In the genomic region with DNA sequence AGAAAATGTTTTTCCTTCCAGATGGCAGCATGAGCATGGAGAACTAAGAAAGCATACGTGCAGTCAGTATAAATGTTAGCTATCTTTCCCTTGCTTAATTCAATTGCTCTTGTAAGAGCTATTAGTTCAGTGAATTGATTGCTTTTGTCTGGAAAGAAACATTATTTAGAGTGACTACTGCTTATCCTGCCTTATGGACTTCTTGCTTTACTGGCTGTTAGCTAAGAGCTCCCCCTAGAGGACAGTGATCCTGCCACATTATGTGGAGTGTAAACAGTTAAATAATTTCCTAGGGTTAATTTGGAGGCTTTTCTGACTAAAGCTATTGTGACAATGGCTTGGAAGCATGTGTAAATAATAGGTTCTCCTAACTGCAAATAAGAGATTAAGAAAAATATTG, we compare ENCODE assay signal across 1 cellular context.
TF ChIP-seq lines count a peak whose summit lies in the region.

No MANE protein-coding gene starts in this region.

TF ChIP-seq in HCT116, 20 proteins besides CTCF, POLR2A, EP300 and RAD21 (continued from another document):
- no peak for TF ChIP-seq ZNF274 (IDR thresholded peaks at IDR 0.05; ENCODE audit: low read depth, low read length)
- TF ChIP-seq CEBPB (IDR thresholded peaks at IDR 0.05; ENCODE audit: low read depth): no peak
- TF ChIP-seq, protein P1, sequence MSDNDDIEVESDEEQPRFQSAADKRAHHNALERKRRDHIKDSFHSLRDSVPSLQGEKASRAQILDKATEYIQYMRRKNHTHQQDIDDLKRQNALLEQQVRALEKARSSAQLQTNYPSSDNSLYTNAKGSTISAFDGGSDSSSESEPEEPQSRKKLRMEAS (IDR thresholded peaks at IDR 0.05): no peak
- no peak for TF ChIP-seq SIN3A (IDR thresholded peaks at IDR 0.05; ENCODE audit: low read depth)
- TF ChIP-seq, protein P2, sequence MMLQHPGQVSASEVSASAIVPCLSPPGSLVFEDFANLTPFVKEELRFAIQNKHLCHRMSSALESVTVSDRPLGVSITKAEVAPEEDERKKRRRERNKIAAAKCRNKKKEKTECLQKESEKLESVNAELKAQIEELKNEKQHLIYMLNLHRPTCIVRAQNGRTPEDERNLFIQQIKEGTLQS (IDR thresholded peaks at IDR 0.05): no peak
TF ChIP-seq in HCT116: peak in this region for 0.
